ENCODE assay signal across 8 cellular contexts in the genomic region with DNA sequence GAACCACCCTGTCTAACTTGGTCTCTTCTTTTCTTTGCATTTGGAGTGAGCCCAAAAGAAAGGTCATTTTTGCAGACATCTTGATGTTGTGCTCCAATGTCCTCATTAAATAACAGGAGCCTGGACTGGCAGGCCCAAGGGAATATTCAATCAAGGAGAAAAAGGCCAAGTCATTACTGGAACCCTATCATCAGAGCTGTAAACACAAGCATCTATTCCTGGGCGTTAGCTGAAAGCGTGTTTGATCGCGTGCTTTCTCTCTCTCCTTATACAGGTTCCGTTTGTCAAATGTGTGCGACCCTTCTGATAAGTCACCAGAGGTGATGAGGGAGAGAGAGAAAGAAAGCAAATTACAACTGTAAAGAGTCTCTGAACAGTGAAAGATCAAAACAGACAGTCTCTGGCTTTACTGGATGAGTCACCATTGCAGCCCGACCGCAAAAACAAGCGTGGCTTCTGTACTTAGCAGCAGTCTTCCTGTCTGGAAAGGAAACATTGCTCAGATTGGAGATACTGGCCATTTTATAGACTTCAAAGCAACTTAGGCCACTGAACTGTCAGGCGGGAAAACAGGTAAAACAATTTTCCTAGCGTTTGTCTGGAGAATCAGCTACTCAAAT. TPM values are rescaled to one million over a fixed set of nuclear protein-coding genes. Genes with fewer than 3 reads are reported as not detected.
DNase-seq lines count a peak whose midpoint lies in the region; ATAC-seq and TF ChIP-seq lines count a peak whose summit lies in the region.

No MANE protein-coding gene starts in this region.

- peak; percentile 81 for ATAC-seq in GM21723 (IDR thresholded peaks at IDR 0.05; ENCODE audit: unreplicated experiment)
- no peak for ATAC-seq in GM23338

- peaks cover 4 to 8% of the 10 kb centered on the region in 2 donors for H3K36me3 Mint-ChIP-seq in CD14-positive monocyte
- no peaks in the 10 kb centered on the region for H3K36me3 Mint-ChIP-seq in GM23338 (ENCODE audit: low read depth)

- H3K4me1 ChIP-seq in skeletal muscle tissue (ENCODE audit: control insufficient read depth in 3 of 3, insufficient read depth in 3 of 3, low read length in 3 of 3) (peaks cover 0 to 15% (median 5%) of the 10 kb centered on the region in 3 donors), GM23338 (ENCODE audit: insufficient read depth) (no peaks in the 10 kb centered on the region)

- H3K9me3 ChIP-seq in skeletal muscle tissue (ENCODE audit: control insufficient read depth in 3 of 3, low read length in 3 of 3) = no peaks in the 10 kb centered on the region

- no peaks in the 10 kb centered on the region for H3F3A ChIP-seq in GM23338 (replicated peaks; ENCODE audit: low read depth)

- H3K36me3 ChIP-seq in skeletal muscle tissue (ENCODE audit: control insufficient read depth in 3 of 3, insufficient read depth in 3 of 3, low read length in 3 of 3) (no peaks in the 10 kb centered on the region), GM23338 (ENCODE audit: insufficient read depth) (no peaks in the 10 kb centered on the region)

- H3K27me3 ChIP-seq in skeletal muscle tissue (ENCODE audit: control insufficient read depth in 3 of 3, insufficient read depth in 3 of 3, low read length in 3 of 3) (no peaks in the 10 kb centered on the region), GM23338 (ENCODE audit: insufficient read depth) (no peaks in the 10 kb centered on the region)

- H3K4me3 Mint-ChIP-seq in CD14-positive monocyte = peak overlapping the region; percentile 29 to 74
- no peak overlapping the region for H3K4me3 Mint-ChIP-seq in GM23338

- H3K27ac Mint-ChIP-seq in CD14-positive monocyte = peak overlapping the region; percentile 52 to 87 (median 57)
- H3K27ac Mint-ChIP-seq in GM23338 = no peak overlapping the region

- H4K20me1 ChIP-seq in GM23338 (replicated peaks; ENCODE audit: insufficient read depth) = no peaks in the 10 kb centered on the region

- H3K79me2 ChIP-seq in GM23338 (replicated peaks; ENCODE audit: insufficient read depth) = no peaks in the 10 kb centered on the region

- H3K27me3 Mint-ChIP-seq in CD14-positive monocyte (ENCODE audit: low read depth in 3 of 3) (no peaks in the 10 kb centered on the region), GM23338 (ENCODE audit: insufficient read depth, low read depth, poor library complexity) (no peaks in the 10 kb centered on the region)

- H3K9me2 ChIP-seq in GM23338 (ENCODE audit: insufficient read depth) = 0 out of 2 replicates have a peak, but pooled peaks cover 2% of the 10 kb centered on the region

- H3K9me3 Mint-ChIP-seq in CD14-positive monocyte = peaks cover 0 to 4% (median 0%) of the 10 kb centered on the region in 7 donors
- no peaks in the 10 kb centered on the region for H3K9me3 Mint-ChIP-seq in GM23338

- H3K4me3 ChIP-seq in skeletal muscle tissue (ENCODE audit: low read length in 3 of 3) = no peak overlapping the region
- H3K4me3 ChIP-seq in GM23338 = no peak overlapping the region

- TF ChIP-seq CTCF in CD14-positive monocyte (IDR thresholded peaks at IDR 0.05) (no peak), GM23338 (conservative IDR thresholded peaks at IDR 0.05; ENCODE audit: low read depth in 2 of 2) (no peak)

- H3K4me1 Mint-ChIP-seq in CD14-positive monocyte (peaks cover 18% of the 10 kb centered on the region), GM23338 (no peaks in the 10 kb centered on the region)

- intact Hi-C loops in CD14-positive monocyte (cut with micrococcal nuclease) = no loop called here

- H3K27ac ChIP-seq in skeletal muscle tissue (ENCODE audit: low read depth, low read length) = peak overlapping the region; percentile 57
- H3K27ac ChIP-seq in GM23338 (ENCODE audit: low read depth) = no peak overlapping the region

- H2AFZ ChIP-seq in GM23338 = no peak overlapping the region

- DNase-seq in CD14-positive monocyte (ENCODE audit: low spot score) = peak; percentile 76
- DNase-seq in MV-4-11 (lab: John Stamatoyannopoulos, UW) = peak; percentile 83
- peak; percentile 62 for DNase-seq in activated CD8-positive, alpha-beta memory T cell treated with anti-CD3 and anti-CD28 coated beads, Interleukin-2, amount 50 U/mL, for 24 hours (ENCODE audit: extremely low read depth)
- peak; percentile 82 for DNase-seq in fibroblast of peridontal ligament (ENCODE audit: extremely low read depth)
- no peak for DNase-seq in NCI-H2081 (lab: John Stamatoyannopoulos, UW)
- no peak for DNase-seq in GM23338 (ENCODE audit: low spot score)

- H3K9ac ChIP-seq in skeletal muscle tissue (ENCODE audit: low read depth in 1 of 3, low read length in 3 of 3) = no peak overlapping the region

- no peak overlapping the region for H3K4me2 ChIP-seq in GM23338

TF ChIP-seq in GM23338, 12 proteins besides CTCF, POLR2A, EP300 and RAD21:
- TF ChIP-seq STAT1 (IDR thresholded peaks at IDR 0.05; ENCODE audit: unreplicated experiment) (no peak), EZH2 (IDR thresholded peaks at IDR 0.05; ENCODE audit: low read depth, unreplicated experiment) (no peak), CREB1 (CRISPR knock-in tag; IDR thresholded peaks at IDR 0.05; ENCODE audit: low read depth) (no peak), ZNF331 (CRISPR knock-in tag; IDR thresholded peaks at IDR 0.05; ENCODE audit: low read depth) (no peak), POLR2AphosphoS5 (IDR thresholded peaks at IDR 0.05; ENCODE audit: low read depth) (no peak)

RNA-seq across cellular contexts. Expression of a gene that starts 39.5 kb away (rescaled TPM):
- under 1 TPM; 0.14 to 0.55 TPM for polyA plus RNA-seq in CD14-positive monocyte
- total RNA-seq in skeletal muscle tissue = 6.8 TPM
- total RNA-seq in GM23338 (2014; rRNA removed; shearing (Covaris generic)) = 0.35 and 1.7 TPM in 2 replicates
- 0.26 and 0.74 TPM in 2 replicates for polyA plus RNA-seq in GM23338 (2016; fragmentation: Nextera tagmentation; extraction: Ambion mirVana)

Comparison
In these comparisons a context has a peak if more than half of its experiments do, and no peak if none do; other contexts are left out.
1. DNase-seq: peak in CD14-positive monocyte (single experiment), MV-4-11 (single experiment), activated CD8-positive, alpha-beta memory T cell treated with anti-CD3 and anti-CD28 coated beads, Interleukin-2, amount 50 U/mL, for 24 hours (single experiment) and fibroblast of peridontal ligament (single experiment); none in NCI-H2081 (0 of 2) and GM23338 (single experiment).